In the genomic region with DNA sequence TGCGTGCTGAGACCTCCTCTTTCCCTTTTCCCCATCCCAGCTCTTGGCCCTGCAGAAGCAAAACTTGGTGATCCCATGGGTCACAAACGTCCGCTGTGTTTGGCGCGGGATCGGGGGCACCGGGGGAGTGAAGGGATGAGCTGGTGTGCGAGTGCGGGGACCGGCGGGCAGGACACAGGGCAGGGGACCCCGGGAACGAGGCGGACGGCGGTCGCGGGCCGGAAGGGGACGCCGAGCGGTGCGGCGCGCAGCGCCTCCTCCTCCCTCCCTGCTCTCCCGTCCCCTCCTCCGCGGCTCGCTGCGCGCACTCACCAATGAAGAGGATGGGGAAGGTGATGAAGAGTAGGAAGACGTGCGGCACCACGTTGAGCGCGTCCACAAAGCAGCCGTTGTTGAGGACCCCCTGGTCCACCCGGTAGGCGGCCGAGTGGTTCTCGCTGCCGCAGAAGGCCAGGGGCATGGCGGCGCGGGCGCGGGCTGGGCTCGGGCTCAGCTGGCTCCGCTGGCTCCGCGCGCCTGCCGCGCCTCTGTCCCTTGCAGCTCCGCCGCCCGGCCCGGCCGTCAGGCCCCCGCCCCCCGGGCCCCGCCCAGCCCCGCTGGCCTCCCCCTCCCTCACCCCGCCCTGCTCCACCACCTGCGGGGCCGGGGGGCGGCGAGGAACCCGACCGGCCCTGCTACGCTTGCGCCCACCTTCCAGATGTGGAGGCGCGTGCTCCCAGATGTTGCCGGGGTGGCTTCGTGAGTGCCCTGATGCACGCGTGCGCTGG, we compare ENCODE assay signal across 1 cellular context.
TF ChIP-seq lines count a peak whose summit lies in the region.

Gene ABCC8 (minus strand): TSS at position 529 of the 767 bp plus-strand sequence. CDS start 69 bp downstream, at position 460.

TF ChIP-seq in H1, 55 proteins besides CTCF, POLR2A, EP300 and RAD21:
- TF ChIP-seq CHD2 (IDR thresholded peaks at IDR 0.05; ENCODE audit: low read length), result no peak
- TF ChIP-seq, protein P1, sequence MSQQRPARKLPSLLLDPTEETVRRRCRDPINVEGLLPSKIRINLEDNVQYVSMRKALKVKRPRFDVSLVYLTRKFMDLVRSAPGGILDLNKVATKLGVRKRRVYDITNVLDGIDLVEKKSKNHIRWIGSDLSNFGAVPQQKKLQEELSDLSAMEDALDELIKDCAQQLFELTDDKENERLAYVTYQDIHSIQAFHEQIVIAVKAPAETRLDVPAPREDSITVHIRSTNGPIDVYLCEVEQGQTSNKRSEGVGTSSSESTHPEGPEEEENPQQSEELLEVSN (IDR thresholded peaks at IDR 0.05), result peak; percentile 67; the same call in 1 of the 2 replicates
- no peak for TF ChIP-seq ZNF274 (IDR thresholded peaks at IDR 0.05; ENCODE audit: borderline replicate concordance, extremely low read depth, low read length)
- no peak for TF ChIP-seq BCL11A (IDR thresholded peaks at IDR 0.05; ENCODE audit: low read depth in 2 of 2, low read length in 2 of 2)
- TF ChIP-seq, protein P2, sequence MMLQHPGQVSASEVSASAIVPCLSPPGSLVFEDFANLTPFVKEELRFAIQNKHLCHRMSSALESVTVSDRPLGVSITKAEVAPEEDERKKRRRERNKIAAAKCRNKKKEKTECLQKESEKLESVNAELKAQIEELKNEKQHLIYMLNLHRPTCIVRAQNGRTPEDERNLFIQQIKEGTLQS (IDR thresholded peaks at IDR 0.05; ENCODE audit: insufficient read depth, low read depth, low read length), result no peak
- TF ChIP-seq KDM5A (IDR thresholded peaks at IDR 0.05; ENCODE audit: low read length), result no peak
- TF ChIP-seq, protein P3, sequence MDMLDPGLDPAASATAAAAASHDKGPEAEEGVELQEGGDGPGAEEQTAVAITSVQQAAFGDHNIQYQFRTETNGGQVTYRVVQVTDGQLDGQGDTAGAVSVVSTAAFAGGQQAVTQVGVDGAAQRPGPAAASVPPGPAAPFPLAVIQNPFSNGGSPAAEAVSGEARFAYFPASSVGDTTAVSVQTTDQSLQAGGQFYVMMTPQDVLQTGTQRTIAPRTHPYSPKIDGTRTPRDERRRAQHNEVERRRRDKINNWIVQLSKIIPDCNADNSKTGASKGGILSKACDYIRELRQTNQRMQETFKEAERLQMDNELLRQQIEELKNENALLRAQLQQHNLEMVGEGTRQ (IDR thresholded peaks at IDR 0.05; ENCODE audit: low read length), result no peak
- TF ChIP-seq TCF12 (IDR thresholded peaks at IDR 0.05; ENCODE audit: low read depth, low read length), result no peak
- TF ChIP-seq TBP (IDR thresholded peaks at IDR 0.05; ENCODE audit: low read depth, low read length), result no peak
- no peak for TF ChIP-seq ATF2 (IDR thresholded peaks at IDR 0.05; ENCODE audit: low read length)
- peak; percentile 33; the same call in 1 of the 2 replicates for TF ChIP-seq YY1 (IDR thresholded peaks at IDR 0.05; ENCODE audit: low read depth, low read length)
- no peak for TF ChIP-seq TEAD4 (IDR thresholded peaks at IDR 0.05; ENCODE audit: low read depth, low read length)
- TF ChIP-seq CHD7 (IDR thresholded peaks at IDR 0.05; ENCODE audit: insufficient replicate concordance, low read length), result no peak
- TF ChIP-seq PHF8 (conservative IDR thresholded peaks at IDR 0.05; ENCODE audit: low read depth, low read length), result peak; percentile 38
- peak; percentile 78 for TF ChIP-seq EZH2 (IDR thresholded peaks at IDR 0.05; ENCODE audit: low read depth, low read length, severe bottlenecking)
- TF ChIP-seq RFX5 (IDR thresholded peaks at IDR 0.05; ENCODE audit: borderline replicate concordance, low read depth, low read length), result no peak
- peak; percentile 98 for TF ChIP-seq KDM4A (IDR thresholded peaks at IDR 0.05; ENCODE audit: low read depth, low read length, severe bottlenecking)
- TF ChIP-seq NRF1 (IDR thresholded peaks at IDR 0.05; ENCODE audit: low read depth, low read length), result no peak
- no peak for TF ChIP-seq FOSL1 (IDR thresholded peaks at IDR 0.05; ENCODE audit: insufficient read depth, low read depth, low read length)
- no peak for TF ChIP-seq CBX5 (IDR thresholded peaks at IDR 0.05; ENCODE audit: low read depth, low read length)
- TF ChIP-seq SUZ12 (IDR thresholded peaks at IDR 0.05; ENCODE audit: low read length), result peak; percentile 94
- TF ChIP-seq ASH2L (IDR thresholded peaks at IDR 0.05; ENCODE audit: low read length), result peak; percentile 71
- no peak for TF ChIP-seq POLR2AphosphoS5 (IDR thresholded peaks at IDR 0.05; ENCODE audit: low read depth, low read length)
- no peak for TF ChIP-seq SP4 (IDR thresholded peaks at IDR 0.05; ENCODE audit: low read length)
- TF ChIP-seq BACH1 (IDR thresholded peaks at IDR 0.05; ENCODE audit: low read length), result no peak
- TF ChIP-seq SP2 (IDR thresholded peaks at IDR 0.05; ENCODE audit: low read length), result no peak
- no peak for TF ChIP-seq NANOG (IDR thresholded peaks at IDR 0.05; ENCODE audit: insufficient read depth, low read depth, low read length, poor library complexity, severe bottlenecking)
- TF ChIP-seq CBX8 (IDR thresholded peaks at IDR 0.05; ENCODE audit: borderline replicate concordance, low read depth, low read length), result no peak
- TF ChIP-seq HDAC6 (IDR thresholded peaks at IDR 0.05; ENCODE audit: low read depth, low read length), result no peak
- peak; percentile 13; the same call in 1 of the 2 replicates for TF ChIP-seq GABPA (IDR thresholded peaks at IDR 0.05; ENCODE audit: borderline replicate concordance, insufficient read depth, low read length)
- TF ChIP-seq RXRA (IDR thresholded peaks at IDR 0.05; ENCODE audit: insufficient read depth, low read depth, low read length), result no peak
- TF ChIP-seq CHD1 (IDR thresholded peaks at IDR 0.05; ENCODE audit: low read depth, low read length), result no peak
- peak; percentile 30; the same call in 1 of the 2 replicates for TF ChIP-seq TAF1 (IDR thresholded peaks at IDR 0.05; ENCODE audit: low read depth, low read length)
- no peak for TF ChIP-seq CREB1 (IDR thresholded peaks at IDR 0.05)
- TF ChIP-seq MAX (IDR thresholded peaks at IDR 0.05), result peak; percentile 74; the same call in 1 of the 2 replicates
